In the genomic region with DNA sequence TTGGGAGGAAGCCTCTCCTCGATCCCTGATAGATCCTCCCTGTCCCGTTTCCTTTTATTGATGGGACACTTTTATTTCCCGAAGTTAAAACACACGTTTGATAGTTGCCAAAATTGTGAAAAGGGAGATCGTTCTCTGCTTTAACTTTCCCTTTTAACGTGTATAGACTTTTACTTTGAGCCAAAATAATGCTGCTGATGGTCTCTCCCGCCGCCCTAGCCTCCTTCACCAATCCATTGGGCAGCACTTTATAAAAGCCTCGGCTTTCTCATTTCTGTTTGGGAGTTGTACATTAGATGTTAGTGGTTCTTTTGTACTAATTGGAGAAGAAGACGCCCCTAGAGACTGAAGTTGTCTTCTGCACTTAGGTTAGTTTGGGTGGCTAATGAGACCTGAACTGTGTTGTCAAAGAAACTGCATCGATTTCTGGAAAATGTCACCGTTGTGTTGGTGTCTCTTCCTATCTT, we compare ENCODE assay signal across 8 cellular contexts. TPM values are rescaled to one million over a fixed set of nuclear protein-coding genes. Genes with fewer than 3 reads are reported as not detected.
DNase-seq lines count a peak whose midpoint lies in the region; ATAC-seq and TF ChIP-seq lines count a peak whose summit lies in the region.

No MANE protein-coding gene starts in this region.

- H3K4me1 Mint-ChIP-seq in activated CD4-positive, alpha-beta T cell treated with anti-CD3 and anti-CD28 coated beads for 36 hours, result peaks cover 10% of the 10 kb centered on the region
- H3K4me1 Mint-ChIP-seq in naive thymus-derived CD8-positive, alpha-beta T cell, result peaks cover 4 to 20% (median 14%) of the 10 kb centered on the region in 4 donors

- intact Hi-C loops in activated CD4-positive, alpha-beta T cell treated with anti-CD3 and anti-CD28 coated beads for 36 hours (cut with DNase I, micrococcal nuclease), result loop anchor here (5.0 to 10.0 kb wide), 4 partner anchors 161 to 467 kb away; no protein-coding TSS in a partner anchor
- intact Hi-C loops in PC-3 (cut with micrococcal nuclease), result loop anchor here (5.0 to 10.0 kb wide), 5 partner anchors 189 to 1709 kb away; no protein-coding TSS in a partner anchor

- no peak for ATAC-seq in activated CD4-positive, alpha-beta T cell treated with anti-CD3 and anti-CD28 coated beads for 36 hours
- ATAC-seq in PC-3 (no peak), GM18861 (IDR thresholded peaks at IDR 0.05; ENCODE audit: unreplicated experiment) (no peak), GM18858 (IDR thresholded peaks at IDR 0.05; ENCODE audit: unreplicated experiment) (no peak), GM21717 (IDR thresholded peaks at IDR 0.05; ENCODE audit: unreplicated experiment) (no peak)
- no peak for ATAC-seq in naive thymus-derived CD8-positive, alpha-beta T cell

- 0 out of 2 replicates have a peak overlapping the region, but pooled peaks have one; percentile 29 for H3K27ac ChIP-seq in PC-3 (ENCODE audit: low read length)
- H3K27ac ChIP-seq in duodenal mucosa (ENCODE audit: low read depth, low read length), result no peak overlapping the region

- CTCF ChIA-PET in activated CD4-positive, alpha-beta T cell treated with anti-CD3 and anti-CD28 coated beads for 36 hours (lab: Charles Lee), result no interaction called here
- CTCF ChIA-PET in PC-3 (lab: Charles Lee), result no interaction called here

- H3K4me1 ChIP-seq in PC-3 (ENCODE audit: insufficient read depth, low read length), result peaks cover 35% of the 10 kb centered on the region
- peaks cover 16% of the 10 kb centered on the region in 2 donors for H3K4me1 ChIP-seq in duodenal mucosa (ENCODE audit: control insufficient read depth in 1 of 2, insufficient read depth in 2 of 2, low read length in 2 of 2)

- H3K9me2 ChIP-seq in PC-3 (replicated peaks; ENCODE audit: low read length), result no peaks in the 10 kb centered on the region

- TSS peak; percentile 28 for BruUV-seq in PC-3 (replicated peaks; lab: Mats Ljungman, UMichigan)

- H3K79me2 ChIP-seq in PC-3 (ENCODE audit: low read length), result peaks cover 33% of the 10 kb centered on the region

- H3K4me3 ChIP-seq in PC-3 (ENCODE audit: low read length) (peak overlapping the region; percentile 76), duodenal mucosa (ENCODE audit: low read depth in 1 of 2, low read length in 2 of 2) (peak overlapping the region; percentile 80 to 100)

- H3K4me3 Mint-ChIP-seq in activated CD4-positive, alpha-beta T cell treated with anti-CD3 and anti-CD28 coated beads for 36 hours, result peak overlapping the region; percentile 79
- H3K4me3 Mint-ChIP-seq in naive thymus-derived CD8-positive, alpha-beta T cell, result peak overlapping the region; percentile 86 to 99 (median 95)

- H3K9me3 Mint-ChIP-seq in activated CD4-positive, alpha-beta T cell treated with anti-CD3 and anti-CD28 coated beads for 36 hours (ENCODE audit: low read depth), result no peaks in the 10 kb centered on the region
- H3K9me3 Mint-ChIP-seq in naive thymus-derived CD8-positive, alpha-beta T cell, result no peaks in the 10 kb centered on the region

- no peaks in the 10 kb centered on the region for H3F3A ChIP-seq in PC-3 (ENCODE audit: low read length, unreplicated experiment)

- H2AFZ ChIP-seq in PC-3 (ENCODE audit: low read length), result peak overlapping the region; percentile 64

- POLR2A ChIA-PET in activated CD4-positive, alpha-beta T cell treated with anti-CD3 and anti-CD28 coated beads for 36 hours (lab: Charles Lee), result no interaction called here
- POLR2A ChIA-PET in PC-3 (lab: Charles Lee; ENCODE audit: unreplicated experiment), result no interaction called here
- POLR2A ChIA-PET in naive thymus-derived CD8-positive, alpha-beta T cell (lab: Charles Lee), result no interaction called here

- peaks cover 12% of the 10 kb centered on the region; the same call in 1 of the 2 replicates for H3K36me3 ChIP-seq in PC-3 (ENCODE audit: low read depth, low read length)
- H3K36me3 ChIP-seq in duodenal mucosa (ENCODE audit: control insufficient read depth in 1 of 2, insufficient read depth in 2 of 2, low read length in 2 of 2), result no peaks in the 10 kb centered on the region

- H3K9me3 ChIP-seq in PC-3 (ENCODE audit: low read length) (no peaks in the 10 kb centered on the region), duodenal mucosa (ENCODE audit: control insufficient read depth in 1 of 2, low read length in 2 of 2) (no peaks in the 10 kb centered on the region)

- H3K9ac ChIP-seq in PC-3 (ENCODE audit: low read length), result peak overlapping the region; percentile 88
- peak overlapping the region; percentile 60 to 92 for H3K9ac ChIP-seq in duodenal mucosa (ENCODE audit: low read depth in 1 of 2, low read length in 2 of 2)

- no peak for DNase-seq in activated CD4-positive, alpha-beta T cell treated with anti-CD3 and anti-CD28 coated beads for 36 hours
- no peak for DNase-seq in activated CD4-positive, alpha-beta T cell treated with anti-CD3 and anti-CD28 coated beads for 4 hours
- DNase-seq in PC-3, result peak; percentile 45
- peak in 2 of 10 donors; percentile 4 to 7 for DNase-seq in naive thymus-derived CD8-positive, alpha-beta T cell

- H4K20me1 ChIP-seq in PC-3 (ENCODE audit: low read length), result no peaks in the 10 kb centered on the region; the same call in 1 of the 2 replicates

- H3K27me3 ChIP-seq in PC-3 (ENCODE audit: low read length) (no peaks in the 10 kb centered on the region), duodenal mucosa (ENCODE audit: control insufficient read depth in 1 of 2, insufficient read depth in 2 of 2, low read length in 2 of 2) (no peaks in the 10 kb centered on the region)

- peaks cover 4% of the 10 kb centered on the region for H3K27me3 Mint-ChIP-seq in activated CD4-positive, alpha-beta T cell treated with anti-CD3 and anti-CD28 coated beads for 36 hours
- H3K27me3 Mint-ChIP-seq in naive thymus-derived CD8-positive, alpha-beta T cell, result peaks cover 0 to 4% (median 0%) of the 10 kb centered on the region in 5 donors

- H3K4me2 ChIP-seq in PC-3 (ENCODE audit: low read length), result peak overlapping the region; percentile 89

- no peaks in the 10 kb centered on the region for H3K36me3 Mint-ChIP-seq in activated CD4-positive, alpha-beta T cell treated with anti-CD3 and anti-CD28 coated beads for 36 hours (ENCODE audit: low read depth)
- no peaks in the 10 kb centered on the region for H3K36me3 Mint-ChIP-seq in naive thymus-derived CD8-positive, alpha-beta T cell

- TF ChIP-seq CTCF in PC-3 (conservative IDR thresholded peaks at IDR 0.05; ENCODE audit: low read depth, low read length), result peak; percentile 42

- H3K27ac Mint-ChIP-seq in activated CD4-positive, alpha-beta T cell treated with anti-CD3 and anti-CD28 coated beads for 36 hours, result peak overlapping the region; percentile 88
- H3K27ac Mint-ChIP-seq in naive thymus-derived CD8-positive, alpha-beta T cell, result peak overlapping the region in 9 of 10 donors; percentile 69 to 96 (median 87)

RNA-seq across cellular contexts. Expression of a gene that starts 1.4 kb away (rescaled TPM):
- 1 to 10 TPM; 2.4 to 2.5 TPM for total RNA-seq in activated CD4-positive, alpha-beta T cell treated with anti-CD3 and anti-CD28 coated beads for 36 hours
- 10.7 and 17.5 TPM in 2 replicates for total RNA-seq in PC-3 (2014; rRNA removed)
- total RNA-seq in naive thymus-derived CD8-positive, alpha-beta T cell, result 1 to 10 TPM; 3.7 to 4.0 TPM
- polyA plus RNA-seq in naive thymus-derived CD8-positive, alpha-beta T cell, result under 1 TPM in 2 of 3 donors, not detected in 1; 0.14 to 0.16 TPM
